Comparison of ENCODE assay signal across 19 cellular contexts in the genomic region with DNA sequence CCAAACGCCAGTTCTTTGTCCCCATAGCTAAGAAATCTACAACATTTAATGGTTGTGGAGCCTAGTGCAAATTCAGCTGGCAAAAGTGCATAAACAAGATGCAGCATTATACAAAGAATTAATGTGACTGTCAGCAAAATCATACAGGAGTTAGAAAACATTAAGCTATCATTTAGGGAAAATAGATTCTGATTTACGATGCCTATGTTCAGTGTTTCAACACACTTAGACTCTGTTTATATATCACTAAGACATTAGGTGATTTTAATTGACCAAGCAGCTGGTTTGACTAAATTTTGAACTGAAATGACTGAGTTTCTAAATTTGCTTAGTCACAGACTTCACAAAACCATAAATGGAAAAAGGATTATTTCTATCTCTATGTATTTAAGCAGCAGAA.
"Had no signal": no experiment of that assay in that cellular context is flagged by ENCODE, and none has a peak within 500 bp of the region (broad histone marks: within the 10 kb centered on the region; RNA-seq: fewer than 3 reads in every experiment).

No MANE protein-coding gene starts in this region.

- H3K36me3 ChIP-seq: lower lobe of right lung, pancreas, suprapubic skin, WERI-Rb-1 had no signal

- ATAC-seq: activated CD4-positive, alpha-beta T cell treated with anti-CD3 and anti-CD28 coated beads for 36 hours; foreskin keratinocyte; lower lobe of right lung; pancreas had no signal

- H3K4me3 ChIP-seq: lower lobe of right lung, pancreas, suprapubic skin had no signal

- H3K9me3 ChIP-seq: lower lobe of right lung, pancreas, suprapubic skin had no signal

- H3K4me1 ChIP-seq: foreskin keratinocyte, lower lobe of right lung, pancreas, suprapubic skin had no signal

- DNase-seq: activated CD4-positive, alpha-beta memory T cell treated with anti-CD3 and anti-CD28 coated beads, Interleukin-2, amount 10 ng/mL, durations not matched to agents 7 days and 5 days; activated CD4-positive, alpha-beta T cell treated with anti-CD3 and anti-CD28 coated beads for 36 hours; activated gamma-delta T cell treated with Interleukin-2 at 50 U/mL for 16 hours; activated naive CD8-positive, alpha-beta T cell treated with anti-CD3 and anti-CD28 coated beads for 36 hours; activated T-cell treated with anti-CD3 and anti-CD28 coated beads, Interleukin-2, amount 50 U/mL, for 48 hours; anterior cingulate cortex; cerebellar nuclear complex; dermis blood vessel endothelial cell; endodermal cell; erythroblast; foreskin keratinocyte; immature natural killer cell; lower lobe of right lung; naive B cell; pancreas; stimulated activated CD4-positive, alpha-beta T cell treated with anti-CD3 and anti-CD28 coated beads, Interleukin-2, amount 100 ng/mL, for 48 hours; stimulated activated naive CD4-positive, alpha-beta T cell treated with Interleukin-2 at 50 U/mL for 16 hours; WERI-Rb-1 had no signal

- H3K27me3 ChIP-seq: foreskin keratinocyte, pancreas, suprapubic skin had no signal

- H3K27ac ChIP-seq: foreskin keratinocyte, lower lobe of right lung, pancreas, suprapubic skin, WERI-Rb-1 had no signal
